In genomic region chr10:65861249-65861648, GRCh38 we compare ENCODE assay signal across 13 cellular contexts.
A peak's percentile ranks its signal among the peaks of the same experiment; 100 is the strongest.
DNase-seq lines count a peak whose midpoint lies in the region; ATAC-seq and TF ChIP-seq lines count a peak whose summit lies in the region.
"Had no signal": no experiment of that assay in that cellular context is flagged by ENCODE, and none has a peak within 500 bp of the region (broad histone marks: within the 10 kb centered on the region; RNA-seq: fewer than 3 reads in every experiment).

No MANE protein-coding gene starts in this region.

- H3K4me3 ChIP-seq in GM12865 (ENCODE audit: low read depth, low read length) (no peak overlapping the region), fibroblast of pulmonary artery (replicated peaks; ENCODE audit: low read depth, low read length) (no peak overlapping the region)
- H3K4me3 ChIP-seq: lower lobe of right lung had no signal

- TF ChIP-seq CTCF in GM12865 (IDR thresholded peaks at IDR 0.05; ENCODE audit: insufficient read depth, low read depth, low read length, missing control alignments) = no peak
- TF ChIP-seq CTCF in fibroblast of pulmonary artery (IDR thresholded peaks at IDR 0.05; ENCODE audit: low read length, missing control alignments) = no peak

- POLR2A ChIA-PET in HEK293T (lab: Yijun Ruan, JAX) = no interaction called here

- peak; percentile 85 for ATAC-seq in HG02623 (IDR thresholded peaks at IDR 0.05; ENCODE audit: unreplicated experiment)
- ATAC-seq: lower lobe of right lung had no signal

- DNase-seq in GM12865 (ENCODE audit: low read depth) = peak; percentile 33
- DNase-seq in HS-5 (ENCODE audit: low read depth) = peak; percentile 34
- peak; percentile 0 for DNase-seq in fibroblast of pulmonary artery (ENCODE audit: low read depth)
- DNase-seq in HEK293T (ENCODE audit: extremely low spot score) = no peak
- DNase-seq in ureter (ENCODE audit: low spot score) = no peak
- DNase-seq in UCSD-AML1 (lab: John Stamatoyannopoulos, UW; ENCODE audit: unreplicated experiment) = no peak
- no peak for DNase-seq in posterior cingulate gyrus
- DNase-seq: H7, Kasumi-1, lower lobe of right lung, NCI-H345, retina had no signal

- intact Hi-C loops in posterior cingulate gyrus (cut with DNase I) = no loop called here

- CTCF ChIA-PET in HEK293T (lab: Yijun Ruan, JAX) = no interaction called here

TF ChIP-seq in HEK293T, 16 proteins besides CTCF, POLR2A, EP300 and RAD21:
- TF ChIP-seq BHLHE40 (IDR thresholded peaks at IDR 0.05; ENCODE audit: borderline replicate concordance) (no peak), NFRKB (IDR thresholded peaks at IDR 0.05) (no peak), HDGF (IDR thresholded peaks at IDR 0.05; ENCODE audit: borderline replicate concordance) (no peak), ARNT (IDR thresholded peaks at IDR 0.05) (no peak), SUZ12 (IDR thresholded peaks at IDR 0.05) (no peak)

Comparison
In these comparisons a context has a peak if more than half of its experiments do, and no peak if none do; other contexts are left out.
1. DNase-seq: peak in GM12865 (single experiment), HS-5 (single experiment) and fibroblast of pulmonary artery (single experiment); none in HEK293T (single experiment), ureter (single experiment), UCSD-AML1 (single experiment) and posterior cingulate gyrus (0 of 10).